Comparison of ENCODE assay signal across 12 cellular contexts in the genomic region with DNA sequence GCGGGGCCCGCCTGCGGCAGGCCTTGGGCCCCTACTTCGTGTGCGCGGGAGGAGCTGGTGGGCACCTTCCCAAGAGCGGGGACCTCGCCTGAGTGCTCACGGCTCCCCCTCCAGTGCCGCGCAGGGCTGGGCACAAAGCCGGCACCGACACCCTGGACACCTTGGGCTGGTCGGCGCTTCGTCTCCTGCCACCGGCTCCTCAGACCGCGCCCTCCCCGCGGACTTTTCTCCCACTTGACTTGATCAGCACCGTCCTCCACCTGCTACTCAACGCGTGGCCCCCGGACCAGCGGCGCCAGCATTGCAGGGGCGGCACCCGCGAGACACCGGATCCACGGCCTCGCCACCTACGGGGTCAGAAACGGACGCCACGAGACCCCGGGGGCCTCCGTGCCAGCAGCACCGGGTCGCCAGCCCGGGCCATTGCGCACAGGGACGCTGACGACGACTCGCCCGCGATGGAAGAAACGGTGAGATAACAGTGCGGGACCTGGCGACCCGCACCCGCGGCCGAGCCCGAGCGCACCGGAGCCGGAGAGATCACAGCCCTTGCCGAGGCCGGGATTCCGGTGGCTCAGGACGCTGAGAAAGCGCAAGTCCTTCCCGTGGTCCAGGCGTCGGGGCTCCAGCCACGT.
DNase-seq lines count a peak whose midpoint lies in the region; ATAC-seq and TF ChIP-seq lines count a peak whose summit lies in the region.
"Had no signal": no experiment of that assay in that cellular context is flagged by ENCODE, and none has a peak within 500 bp of the region (broad histone marks: within the 10 kb centered on the region; RNA-seq: fewer than 3 reads in every experiment).

No MANE protein-coding gene starts in this region.

- H3K4me1 ChIP-seq in left ventricle myocardium inferior: peaks cover 50% of the 10 kb centered on the region
- peaks cover 6% of the 10 kb centered on the region for H3K4me1 ChIP-seq in right cardiac atrium (ENCODE audit: control insufficient read depth, insufficient read depth, low read length)
- no peaks in the 10 kb centered on the region for H3K4me1 ChIP-seq in psoas muscle
- peaks cover 20% of the 10 kb centered on the region for H3K4me1 ChIP-seq in vagina

- no peaks in the 10 kb centered on the region for H3K36me3 ChIP-seq in left ventricle myocardium inferior
- H3K36me3 ChIP-seq in psoas muscle (ENCODE audit: insufficient read depth in 1 of 2, low read depth in 1 of 2): no peaks in the 10 kb centered on the region
- H3K36me3 ChIP-seq in vagina: no peaks in the 10 kb centered on the region
- H3K36me3 ChIP-seq: SJCRH30 had no signal

- peak overlapping the region; percentile 49 for H3K4me3 ChIP-seq in left ventricle myocardium inferior
- no peak overlapping the region for H3K4me3 ChIP-seq in right cardiac atrium (ENCODE audit: low read length)
- peak overlapping the region; percentile 38 for H3K4me3 ChIP-seq in psoas muscle
- H3K4me3 ChIP-seq in vagina: no peak overlapping the region
- H3K4me3 ChIP-seq: mucosa of descending colon, SJCRH30 had no signal

- 86% methylated on average over 69 of the region's 69 CpGs for WGBS in right cardiac atrium
- 93 to 95% (median 94%) methylated on average over 69 of the region's 69 CpGs for WGBS in psoas muscle, 3 donors

- H3K27ac ChIP-seq in left ventricle myocardium inferior (replicated peaks) (peak overlapping the region; percentile 93), right cardiac atrium (ENCODE audit: low read length) (peak overlapping the region; percentile 79), psoas muscle (peak overlapping the region; percentile 69), vagina (peak overlapping the region; percentile 71)
- H3K27ac ChIP-seq: SJCRH30 had no signal

- intact Hi-C loops in left ventricle myocardium inferior (cut with micrococcal nuclease): no loop called here
- intact Hi-C loops in Right ventricle myocardium inferior (cut with DNase I): loop anchor here (2.0 to 5.0 kb wide), 2 partner anchors 94 to 151 kb away; no protein-coding TSS in a partner anchor
- intact Hi-C loops in right cardiac atrium (cut with DNase I): no loop called here
- intact Hi-C loops in psoas muscle (cut with DNase I): no loop called here
- intact Hi-C loops in vagina (cut with DNase I): no loop called here

- ATAC-seq in Right ventricle myocardium inferior (no peak), right cardiac atrium (no peak), psoas muscle (peak in 2 of 4 donors; percentile 4 to 7)

- TF ChIP-seq POLR2A in vagina (IDR thresholded peaks at IDR 0.05): no peak

- DNase-seq in left ventricle myocardium inferior: no peak
- no peak for DNase-seq in Right ventricle myocardium inferior (ENCODE audit: missing footprints)
- DNase-seq in right cardiac atrium: peak in 1 of 3 donors; percentile 67
- peak in 1 of 2 donors; percentile 48 for DNase-seq in psoas muscle
- no peak for DNase-seq in vagina (ENCODE audit: extremely low spot score in 2 of 2)
- DNase-seq in iPS-NIHi11 (ENCODE audit: low spot score): no peak
- DNase-seq in HK-2 (ENCODE audit: unreplicated experiment): no peak
- DNase-seq in SHP77 (lab: John Stamatoyannopoulos, UW): no peak
- DNase-seq: effector CD4-positive, alpha-beta T cell; mucosa of descending colon; SJCRH30; T1000 had no signal

- H3K9me3 ChIP-seq in left ventricle myocardium inferior (replicated peaks): no peaks in the 10 kb centered on the region
- no peaks in the 10 kb centered on the region for H3K9me3 ChIP-seq in right cardiac atrium (ENCODE audit: control insufficient read depth, low read length)
- H3K9me3 ChIP-seq in psoas muscle: no peaks in the 10 kb centered on the region
- no peaks in the 10 kb centered on the region for H3K9me3 ChIP-seq in vagina
- H3K9me3 ChIP-seq: mucosa of descending colon, SJCRH30 had no signal

- H3K27me3 ChIP-seq in left ventricle myocardium inferior (ENCODE audit: low read depth) (no peaks in the 10 kb centered on the region), right cardiac atrium (ENCODE audit: control insufficient read depth, insufficient read depth) (no peaks in the 10 kb centered on the region), psoas muscle (ENCODE audit: insufficient read depth in 3 of 3, low read length in 2 of 3) (no peaks in the 10 kb centered on the region), vagina (no peaks in the 10 kb centered on the region)
- H3K27me3 ChIP-seq: SJCRH30 had no signal

- TF ChIP-seq CTCF in left ventricle myocardium inferior (IDR thresholded peaks at IDR 0.05; ENCODE audit: borderline replicate concordance) (no peak), psoas muscle (IDR thresholded peaks at IDR 0.05) (no peak), vagina (IDR thresholded peaks at IDR 0.05) (no peak)

Comparison
In these comparisons a context has a peak if more than half of its experiments do, and no peak if none do; other contexts are left out.
1. H3K4me3 ChIP-seq: peak in left ventricle myocardium inferior (single experiment) and psoas muscle (single experiment); none in right cardiac atrium (single experiment) and vagina (0 of 2).
2. Peak in every context shown above with its lines, with median percentiles within 50 percentile points of each other: H3K27ac ChIP-seq.